1 cellular context compared by ENCODE assay signal in the genomic region with DNA sequence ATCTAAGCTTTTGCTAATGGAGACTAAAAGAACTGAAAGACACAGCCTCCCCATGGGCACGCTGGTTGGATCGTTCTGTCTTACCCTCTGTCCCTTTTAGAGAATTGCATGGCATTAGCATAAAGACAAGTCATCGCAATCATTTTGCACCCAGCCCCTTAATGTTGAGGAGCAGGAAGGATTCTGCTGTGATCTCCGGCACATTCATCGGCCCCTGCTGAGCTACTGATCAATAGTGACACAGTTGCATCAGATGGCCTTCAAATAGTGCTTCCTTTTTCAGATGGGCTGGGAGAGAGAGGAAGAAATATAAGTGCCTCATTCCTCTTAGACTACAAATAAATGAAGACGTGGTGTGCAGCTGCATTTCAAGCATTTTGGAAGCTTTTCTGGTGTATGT.
A peak's percentile ranks its signal among the peaks of the same experiment; 100 is the strongest.
TF ChIP-seq lines count a peak whose summit lies in the region.

No MANE protein-coding gene starts in this region.

TF ChIP-seq in HepG2, 621 proteins besides CTCF, POLR2A, EP300 and RAD21 (continued from another document and continues in another):
- TF ChIP-seq, protein P1, sequence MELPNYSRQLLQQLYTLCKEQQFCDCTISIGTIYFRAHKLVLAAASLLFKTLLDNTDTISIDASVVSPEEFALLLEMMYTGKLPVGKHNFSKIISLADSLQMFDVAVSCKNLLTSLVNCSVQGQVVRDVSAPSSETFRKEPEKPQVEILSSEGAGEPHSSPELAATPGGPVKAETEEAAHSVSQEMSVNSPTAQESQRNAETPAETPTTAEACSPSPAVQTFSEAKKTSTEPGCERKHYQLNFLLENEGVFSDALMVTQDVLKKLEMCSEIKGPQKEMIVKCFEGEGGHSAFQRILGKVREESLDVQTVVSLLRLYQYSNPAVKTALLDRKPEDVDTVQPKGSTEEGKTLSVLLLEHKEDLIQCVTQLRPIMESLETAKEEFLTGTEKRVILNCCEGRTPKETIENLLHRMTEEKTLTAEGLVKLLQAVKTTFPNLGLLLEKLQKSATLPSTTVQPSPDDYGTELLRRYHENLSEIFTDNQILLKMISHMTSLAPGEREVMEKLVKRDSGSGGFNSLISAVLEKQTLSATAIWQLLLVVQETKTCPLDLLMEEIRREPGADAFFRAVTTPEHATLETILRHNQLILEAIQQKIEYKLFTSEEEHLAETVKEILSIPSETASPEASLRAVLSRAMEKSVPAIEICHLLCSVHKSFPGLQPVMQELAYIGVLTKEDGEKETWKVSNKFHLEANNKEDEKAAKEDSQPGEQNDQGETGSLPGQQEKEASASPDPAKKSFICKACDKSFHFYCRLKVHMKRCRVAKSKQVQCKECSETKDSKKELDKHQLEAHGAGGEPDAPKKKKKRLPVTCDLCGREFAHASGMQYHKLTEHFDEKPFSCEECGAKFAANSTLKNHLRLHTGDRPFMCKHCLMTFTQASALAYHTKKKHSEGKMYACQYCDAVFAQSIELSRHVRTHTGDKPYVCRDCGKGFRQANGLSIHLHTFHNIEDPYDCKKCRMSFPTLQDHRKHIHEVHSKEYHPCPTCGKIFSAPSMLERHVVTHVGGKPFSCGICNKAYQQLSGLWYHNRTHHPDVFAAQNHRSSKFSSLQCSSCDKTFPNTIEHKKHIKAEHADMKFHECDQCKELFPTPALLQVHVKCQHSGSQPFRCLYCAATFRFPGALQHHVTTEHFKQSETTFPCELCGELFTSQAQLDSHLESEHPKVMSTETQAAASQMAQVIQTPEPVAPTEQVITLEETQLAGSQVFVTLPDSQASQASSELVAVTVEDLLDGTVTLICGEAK (IDR thresholded peaks at IDR 0.05) = no peak
- TF ChIP-seq, protein P1 (CRISPR knock-in tag; IDR thresholded peaks at IDR 0.05) = no peak; the same call in 1 of the 2 replicates
- TF ChIP-seq SOX6 (IDR thresholded peaks at IDR 0.05) = no peak
- peak; percentile 49 for TF ChIP-seq SOX6 (CRISPR knock-in tag; IDR thresholded peaks at IDR 0.05)
- TF ChIP-seq TRIM24 (CRISPR knock-in tag; IDR thresholded peaks at IDR 0.05) = no peak
- TF ChIP-seq, protein P2, sequence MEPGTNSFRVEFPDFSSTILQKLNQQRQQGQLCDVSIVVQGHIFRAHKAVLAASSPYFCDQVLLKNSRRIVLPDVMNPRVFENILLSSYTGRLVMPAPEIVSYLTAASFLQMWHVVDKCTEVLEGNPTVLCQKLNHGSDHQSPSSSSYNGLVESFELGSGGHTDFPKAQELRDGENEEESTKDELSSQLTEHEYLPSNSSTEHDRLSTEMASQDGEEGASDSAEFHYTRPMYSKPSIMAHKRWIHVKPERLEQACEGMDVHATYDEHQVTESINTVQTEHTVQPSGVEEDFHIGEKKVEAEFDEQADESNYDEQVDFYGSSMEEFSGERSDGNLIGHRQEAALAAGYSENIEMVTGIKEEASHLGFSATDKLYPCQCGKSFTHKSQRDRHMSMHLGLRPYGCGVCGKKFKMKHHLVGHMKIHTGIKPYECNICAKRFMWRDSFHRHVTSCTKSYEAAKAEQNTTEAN (CRISPR knock-in tag; conservative IDR thresholded peaks at IDR 0.05) = no peak
- TF ChIP-seq ZNF256 (CRISPR knock-in tag; conservative IDR thresholded peaks at IDR 0.05) = no peak
- no peak for TF ChIP-seq RNF2 (conservative IDR thresholded peaks at IDR 0.05; ENCODE audit: low read depth)
- TF ChIP-seq ZNF550 (CRISPR knock-in tag; IDR thresholded peaks at IDR 0.05; ENCODE audit: borderline replicate concordance) = no peak
- TF ChIP-seq, protein P3, sequence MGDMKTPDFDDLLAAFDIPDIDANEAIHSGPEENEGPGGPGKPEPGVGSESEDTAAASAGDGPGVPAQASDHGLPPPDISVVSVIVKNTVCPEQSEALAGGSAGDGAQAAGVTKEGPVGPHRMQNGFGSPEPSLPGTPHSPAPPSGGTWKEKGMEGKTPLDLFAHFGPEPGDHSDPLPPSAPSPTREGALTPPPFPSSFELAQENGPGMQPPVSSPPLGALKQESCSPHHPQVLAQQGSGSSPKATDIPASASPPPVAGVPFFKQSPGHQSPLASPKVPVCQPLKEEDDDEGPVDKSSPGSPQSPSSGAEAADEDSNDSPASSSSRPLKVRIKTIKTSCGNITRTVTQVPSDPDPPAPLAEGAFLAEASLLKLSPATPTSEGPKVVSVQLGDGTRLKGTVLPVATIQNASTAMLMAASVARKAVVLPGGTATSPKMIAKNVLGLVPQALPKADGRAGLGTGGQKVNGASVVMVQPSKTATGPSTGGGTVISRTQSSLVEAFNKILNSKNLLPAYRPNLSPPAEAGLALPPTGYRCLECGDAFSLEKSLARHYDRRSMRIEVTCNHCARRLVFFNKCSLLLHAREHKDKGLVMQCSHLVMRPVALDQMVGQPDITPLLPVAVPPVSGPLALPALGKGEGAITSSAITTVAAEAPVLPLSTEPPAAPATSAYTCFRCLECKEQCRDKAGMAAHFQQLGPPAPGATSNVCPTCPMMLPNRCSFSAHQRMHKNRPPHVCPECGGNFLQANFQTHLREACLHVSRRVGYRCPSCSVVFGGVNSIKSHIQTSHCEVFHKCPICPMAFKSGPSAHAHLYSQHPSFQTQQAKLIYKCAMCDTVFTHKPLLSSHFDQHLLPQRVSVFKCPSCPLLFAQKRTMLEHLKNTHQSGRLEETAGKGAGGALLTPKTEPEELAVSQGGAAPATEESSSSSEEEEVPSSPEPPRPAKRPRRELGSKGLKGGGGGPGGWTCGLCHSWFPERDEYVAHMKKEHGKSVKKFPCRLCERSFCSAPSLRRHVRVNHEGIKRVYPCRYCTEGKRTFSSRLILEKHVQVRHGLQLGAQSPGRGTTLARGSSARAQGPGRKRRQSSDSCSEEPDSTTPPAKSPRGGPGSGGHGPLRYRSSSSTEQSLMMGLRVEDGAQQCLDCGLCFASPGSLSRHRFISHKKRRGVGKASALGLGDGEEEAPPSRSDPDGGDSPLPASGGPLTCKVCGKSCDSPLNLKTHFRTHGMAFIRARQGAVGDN (CRISPR knock-in tag; IDR thresholded peaks at IDR 0.05) = no peak
- TF ChIP-seq TEAD2 (CRISPR knock-in tag; IDR thresholded peaks at IDR 0.05) = no peak
- TF ChIP-seq ZNF746 (CRISPR knock-in tag; IDR thresholded peaks at IDR 0.05) = no peak
- no peak for TF ChIP-seq SNAI1 (CRISPR knock-in tag; IDR thresholded peaks at IDR 0.05; ENCODE audit: borderline replicate concordance)
- TF ChIP-seq ZNF451 (CRISPR knock-in tag; IDR thresholded peaks at IDR 0.05) = no peak
- TF ChIP-seq ZNF546 (CRISPR knock-in tag; conservative IDR thresholded peaks at IDR 0.05) = no peak
- no peak for TF ChIP-seq BHLHE40 (IDR thresholded peaks at IDR 0.05; ENCODE audit: low read length)
- no peak for TF ChIP-seq SIN3B (IDR thresholded peaks at IDR 0.05; ENCODE audit: low read length)
- TF ChIP-seq, protein P4, sequence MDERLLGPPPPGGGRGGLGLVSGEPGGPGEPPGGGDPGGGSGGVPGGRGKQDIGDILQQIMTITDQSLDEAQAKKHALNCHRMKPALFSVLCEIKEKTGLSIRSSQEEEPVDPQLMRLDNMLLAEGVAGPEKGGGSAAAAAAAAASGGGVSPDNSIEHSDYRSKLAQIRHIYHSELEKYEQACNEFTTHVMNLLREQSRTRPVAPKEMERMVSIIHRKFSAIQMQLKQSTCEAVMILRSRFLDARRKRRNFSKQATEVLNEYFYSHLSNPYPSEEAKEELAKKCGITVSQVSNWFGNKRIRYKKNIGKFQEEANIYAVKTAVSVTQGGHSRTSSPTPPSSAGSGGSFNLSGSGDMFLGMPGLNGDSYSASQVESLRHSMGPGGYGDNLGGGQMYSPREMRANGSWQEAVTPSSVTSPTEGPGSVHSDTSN (CRISPR knock-in tag; IDR thresholded peaks at IDR 0.05) = no peak
- TF ChIP-seq, protein P5, sequence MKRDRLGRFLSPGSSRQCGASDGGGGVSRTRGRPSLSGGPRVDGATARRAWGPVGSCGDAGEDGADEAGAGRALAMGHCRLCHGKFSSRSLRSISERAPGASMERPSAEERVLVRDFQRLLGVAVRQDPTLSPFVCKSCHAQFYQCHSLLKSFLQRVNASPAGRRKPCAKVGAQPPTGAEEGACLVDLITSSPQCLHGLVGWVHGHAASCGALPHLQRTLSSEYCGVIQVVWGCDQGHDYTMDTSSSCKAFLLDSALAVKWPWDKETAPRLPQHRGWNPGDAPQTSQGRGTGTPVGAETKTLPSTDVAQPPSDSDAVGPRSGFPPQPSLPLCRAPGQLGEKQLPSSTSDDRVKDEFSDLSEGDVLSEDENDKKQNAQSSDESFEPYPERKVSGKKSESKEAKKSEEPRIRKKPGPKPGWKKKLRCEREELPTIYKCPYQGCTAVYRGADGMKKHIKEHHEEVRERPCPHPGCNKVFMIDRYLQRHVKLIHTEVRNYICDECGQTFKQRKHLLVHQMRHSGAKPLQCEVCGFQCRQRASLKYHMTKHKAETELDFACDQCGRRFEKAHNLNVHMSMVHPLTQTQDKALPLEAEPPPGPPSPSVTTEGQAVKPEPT (CRISPR knock-in tag; IDR thresholded peaks at IDR 0.05; ENCODE audit: low read depth) = no peak
- TF ChIP-seq JDP2 (CRISPR knock-in tag; IDR thresholded peaks at IDR 0.05; ENCODE audit: borderline replicate concordance) = no peak
- no peak for TF ChIP-seq NBN (conservative IDR thresholded peaks at IDR 0.05)
- TF ChIP-seq ZNF12 (CRISPR knock-in tag; IDR thresholded peaks at IDR 0.05) = no peak
- TF ChIP-seq SAP130 (CRISPR knock-in tag; IDR thresholded peaks at IDR 0.05; ENCODE audit: low read depth) = peak; percentile 46; the same call in 1 of the 2 replicates
- no peak for TF ChIP-seq KDM2A (CRISPR knock-in tag; IDR thresholded peaks at IDR 0.05; ENCODE audit: borderline replicate concordance, low read depth)
- no peak for TF ChIP-seq SIX1 (CRISPR knock-in tag; IDR thresholded peaks at IDR 0.05; ENCODE audit: borderline replicate concordance)
- TF ChIP-seq ZNF558 (CRISPR knock-in tag; IDR thresholded peaks at IDR 0.05; ENCODE audit: borderline replicate concordance) = no peak
- TF ChIP-seq STAT5B (CRISPR knock-in tag; IDR thresholded peaks at IDR 0.05) = no peak
- 0 out of 2 replicates have a peak, but pooled peaks have one; percentile 42 for TF ChIP-seq DPF2 (CRISPR knock-in tag; IDR thresholded peaks at IDR 0.05; ENCODE audit: borderline replicate concordance, low read depth)
- TF ChIP-seq, protein P6, sequence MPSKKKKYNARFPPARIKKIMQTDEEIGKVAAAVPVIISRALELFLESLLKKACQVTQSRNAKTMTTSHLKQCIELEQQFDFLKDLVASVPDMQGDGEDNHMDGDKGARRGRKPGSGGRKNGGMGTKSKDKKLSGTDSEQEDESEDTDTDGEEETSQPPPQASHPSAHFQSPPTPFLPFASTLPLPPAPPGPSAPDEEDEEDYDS (CRISPR knock-in tag; IDR thresholded peaks at IDR 0.05) = no peak
- no peak for TF ChIP-seq SETDB1 (CRISPR knock-in tag; IDR thresholded peaks at IDR 0.05; ENCODE audit: borderline replicate concordance)
- TF ChIP-seq RBFOX2 (IDR thresholded peaks at IDR 0.05; ENCODE audit: low read depth, low read length) = no peak
- TF ChIP-seq ZNF446 (CRISPR knock-in tag; IDR thresholded peaks at IDR 0.05) = no peak
- TF ChIP-seq U2AF1 (optimal IDR thresholded peaks at IDR 0.05; ENCODE audit: low read depth, low read length) = no peak
- peak; percentile 28; the same call in 1 of the 2 replicates for TF ChIP-seq FOXK1 (CRISPR knock-in tag; IDR thresholded peaks at IDR 0.05; ENCODE audit: borderline replicate concordance, low read depth)
- TF ChIP-seq, protein P7, sequence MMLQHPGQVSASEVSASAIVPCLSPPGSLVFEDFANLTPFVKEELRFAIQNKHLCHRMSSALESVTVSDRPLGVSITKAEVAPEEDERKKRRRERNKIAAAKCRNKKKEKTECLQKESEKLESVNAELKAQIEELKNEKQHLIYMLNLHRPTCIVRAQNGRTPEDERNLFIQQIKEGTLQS (CRISPR knock-in tag; IDR thresholded peaks at IDR 0.05) = peak; percentile 56; the same call in 1 of the 2 replicates
- TF ChIP-seq, protein P8, sequence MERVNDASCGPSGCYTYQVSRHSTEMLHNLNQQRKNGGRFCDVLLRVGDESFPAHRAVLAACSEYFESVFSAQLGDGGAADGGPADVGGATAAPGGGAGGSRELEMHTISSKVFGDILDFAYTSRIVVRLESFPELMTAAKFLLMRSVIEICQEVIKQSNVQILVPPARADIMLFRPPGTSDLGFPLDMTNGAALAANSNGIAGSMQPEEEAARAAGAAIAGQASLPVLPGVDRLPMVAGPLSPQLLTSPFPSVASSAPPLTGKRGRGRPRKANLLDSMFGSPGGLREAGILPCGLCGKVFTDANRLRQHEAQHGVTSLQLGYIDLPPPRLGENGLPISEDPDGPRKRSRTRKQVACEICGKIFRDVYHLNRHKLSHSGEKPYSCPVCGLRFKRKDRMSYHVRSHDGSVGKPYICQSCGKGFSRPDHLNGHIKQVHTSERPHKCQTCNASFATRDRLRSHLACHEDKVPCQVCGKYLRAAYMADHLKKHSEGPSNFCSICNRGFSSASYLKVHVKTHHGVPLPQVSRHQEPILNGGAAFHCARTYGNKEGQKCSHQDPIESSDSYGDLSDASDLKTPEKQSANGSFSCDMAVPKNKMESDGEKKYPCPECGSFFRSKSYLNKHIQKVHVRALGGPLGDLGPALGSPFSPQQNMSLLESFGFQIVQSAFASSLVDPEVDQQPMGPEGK (CRISPR knock-in tag; IDR thresholded peaks at IDR 0.05) = no peak
- TF ChIP-seq, protein P9, sequence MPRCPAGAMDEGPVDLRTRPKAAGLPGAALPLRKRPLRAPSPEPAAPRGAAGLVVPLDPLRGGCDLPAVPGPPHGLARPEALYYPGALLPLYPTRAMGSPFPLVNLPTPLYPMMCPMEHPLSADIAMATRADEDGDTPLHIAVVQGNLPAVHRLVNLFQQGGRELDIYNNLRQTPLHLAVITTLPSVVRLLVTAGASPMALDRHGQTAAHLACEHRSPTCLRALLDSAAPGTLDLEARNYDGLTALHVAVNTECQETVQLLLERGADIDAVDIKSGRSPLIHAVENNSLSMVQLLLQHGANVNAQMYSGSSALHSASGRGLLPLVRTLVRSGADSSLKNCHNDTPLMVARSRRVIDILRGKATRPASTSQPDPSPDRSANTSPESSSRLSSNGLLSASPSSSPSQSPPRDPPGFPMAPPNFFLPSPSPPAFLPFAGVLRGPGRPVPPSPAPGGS (CRISPR knock-in tag; IDR thresholded peaks at IDR 0.05) = no peak
